Comparison of ENCODE assay signal across 10 cellular contexts in the genomic region with DNA sequence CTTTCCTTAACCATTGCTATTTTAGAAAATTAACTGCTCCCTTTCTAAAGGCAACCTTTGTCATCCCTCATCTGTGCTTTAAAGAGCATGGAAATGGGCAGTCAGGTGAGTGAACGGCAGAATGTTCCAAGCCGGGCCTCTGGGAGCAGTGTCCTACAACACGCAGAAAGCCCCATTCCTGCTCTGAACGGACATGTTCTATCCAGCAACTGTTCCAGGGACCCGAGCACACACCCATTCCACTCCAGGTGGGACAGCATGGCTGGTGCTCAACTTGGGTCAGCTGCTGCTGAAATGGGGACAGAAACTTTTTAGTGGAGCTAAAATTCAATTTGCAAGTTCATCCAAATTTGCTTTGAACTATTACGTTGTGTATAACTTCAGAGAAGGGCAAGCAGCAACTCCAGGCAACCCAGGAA. TPM values are rescaled to one million over a fixed set of nuclear protein-coding genes. Genes with fewer than 3 reads are reported as not detected.
DNase-seq lines count a peak whose midpoint lies in the region; TF ChIP-seq lines count a peak whose summit lies in the region.
"Had no signal": no experiment of that assay in that cellular context is flagged by ENCODE, and none has a peak within 500 bp of the region (broad histone marks: within the 10 kb centered on the region; RNA-seq: fewer than 3 reads in every experiment).

No MANE protein-coding gene starts in this region.

- H3F3A ChIP-seq in SK-N-SH (replicated peaks; ENCODE audit: insufficient read depth), result peaks cover 22% of the 10 kb centered on the region

- no peaks in the 10 kb centered on the region for H3K27me3 ChIP-seq in BLaER1 treated with 17β-estradiol and CSF1 and Interleukin-3, amounts not matched to agents 10 nM and 100 nM
- H3K27me3 ChIP-seq in mucosa of stomach (ENCODE audit: control insufficient read depth, insufficient read depth, low read length) (no peaks in the 10 kb centered on the region), SK-N-SH (ENCODE audit: insufficient read depth) (no peaks in the 10 kb centered on the region)
- H3K27me3 ChIP-seq: dorsolateral prefrontal cortex had no signal

- peaks cover 0 to 12% (median 5%) of the 10 kb centered on the region in 3 donors for H3K27me3 Mint-ChIP-seq in immature natural killer cell (ENCODE audit: low read depth in 3 of 3)

- H3K4me3 ChIP-seq in BLaER1 treated with 17β-estradiol and CSF1 and Interleukin-3, amounts not matched to agents 10 nM and 100 nM, result no peak overlapping the region
- H3K4me3 ChIP-seq in mucosa of stomach (ENCODE audit: low read length), result no peak overlapping the region
- H3K4me3 ChIP-seq in SK-N-SH (ENCODE audit: low read depth in 2 of 2, low read length in 1 of 2), result no peak overlapping the region
- H3K4me3 ChIP-seq: lung had no signal

- peaks cover 22% of the 10 kb centered on the region; the same call in 1 of the 2 replicates for H3K79me2 ChIP-seq in SK-N-SH (ENCODE audit: insufficient read depth)

- peaks cover 24 to 96% (median 77%) of the 10 kb centered on the region in 11 experiments; a peak in 21 of 22 replicates for H4K20me1 ChIP-seq in BLaER1 treated with 17β-estradiol and CSF1 and Interleukin-3, amounts not matched to agents 10 nM and 100 nM
- H4K20me1 ChIP-seq in SK-N-SH (ENCODE audit: insufficient read depth), result peaks cover 15% of the 10 kb centered on the region; the same call in 1 of the 2 replicates

- TF ChIP-seq CTCF in SK-N-SH (IDR thresholded peaks at IDR 0.05), result no peak

- no peaks in the 10 kb centered on the region for H3K9me2 ChIP-seq in SK-N-SH

- peak; percentile 83 for DNase-seq in HPDE6-E6E7 (ENCODE audit: extremely low spot score)
- peak; percentile 34 for DNase-seq in cerebellum (ENCODE audit: low spot score)
- no peak for DNase-seq in immature natural killer cell
- no peak for DNase-seq in SK-N-SH
- no peak for DNase-seq in NK-92 treated with Interleukin-12 subunit alpha and Interleukin-12 subunit beta, amount 100 ng/mL, for 24 hours (lab: John Stamatoyannopoulos, UW)
- no peak for DNase-seq in germinal center (ENCODE audit: low spot score)

- no peak for TF ChIP-seq EP300 in SK-N-SH (IDR thresholded peaks at IDR 0.05; ENCODE audit: borderline replicate concordance in 1 of 2, low read depth in 1 of 2, low read length in 1 of 2)

- TF ChIP-seq RAD21 in SK-N-SH (IDR thresholded peaks at IDR 0.05; ENCODE audit: low read length), result no peak

- 98% methylated on average over 6 of the region's 6 CpGs for WGBS in SK-N-SH (ENCODE audit: low lambda C conversion rate)

- H3K9me3 Mint-ChIP-seq in immature natural killer cell, result no peaks in the 10 kb centered on the region

- H3K4me3 Mint-ChIP-seq in immature natural killer cell, result no peak overlapping the region

- H3K4me1 Mint-ChIP-seq in immature natural killer cell, result peaks cover 27 to 39% of the 10 kb centered on the region in 2 donors

- peak overlapping the region in 3 of 6 donors; percentile 19 to 87 (median 81) for H3K27ac Mint-ChIP-seq in immature natural killer cell

- POLR2A ChIA-PET in SK-N-SH (lab: Yijun Ruan, JAX), result no interaction called here

- no peaks in the 10 kb centered on the region for H3K9me3 ChIP-seq in BLaER1 treated with 17β-estradiol and CSF1 and Interleukin-3, amounts not matched to agents 10 nM and 100 nM (replicated peaks in 1 of 11)
- no peaks in the 10 kb centered on the region for H3K9me3 ChIP-seq in mucosa of stomach (ENCODE audit: control insufficient read depth, low read length)
- H3K9me3 ChIP-seq in SK-N-SH, result no peaks in the 10 kb centered on the region

- peaks cover 4 to 23% (median 16%) of the 10 kb centered on the region in 3 donors for H3K36me3 Mint-ChIP-seq in immature natural killer cell

- H3K4me2 ChIP-seq in BLaER1 treated with 17β-estradiol and CSF1 and Interleukin-3, amounts not matched to agents 10 nM and 100 nM, result peak overlapping the region; percentile 51 to 84 (median 74)
- H3K4me2 ChIP-seq in SK-N-SH, result no peak overlapping the region

- peaks cover 22 to 53% (median 46%) of the 10 kb centered on the region in 10 experiments for H3K4me1 ChIP-seq in BLaER1 treated with 17β-estradiol and CSF1 and Interleukin-3, amounts not matched to agents 10 nM and 100 nM
- H3K4me1 ChIP-seq in mucosa of stomach (ENCODE audit: control insufficient read depth, insufficient read depth, low read length), result peaks cover 41% of the 10 kb centered on the region
- H3K4me1 ChIP-seq in SK-N-SH (ENCODE audit: control insufficient read depth in 1 of 2, insufficient read depth in 2 of 2, low read depth in 1 of 2, low read length in 1 of 2), result peaks cover 4 to 15% of the 10 kb centered on the region in 2 experiments; a peak in 2 of 4 replicates

- CTCF ChIA-PET in SK-N-SH (lab: Yijun Ruan, JAX), result interaction anchor here (0.6 to 9.8 kb wide), 26 partner anchors 11 to 335 kb away, joined by 3 to 181 read pairs (median 4); partner anchors contain the start of genes DIDO1 and GID8

- peak overlapping the region in 7 of 11 experiments; percentile 5 to 45 (median 23); a peak in 7 of 22 replicates for H3K9ac ChIP-seq in BLaER1 treated with 17β-estradiol and CSF1 and Interleukin-3, amounts not matched to agents 10 nM and 100 nM
- H3K9ac ChIP-seq in mucosa of stomach (ENCODE audit: low read length) (peak overlapping the region; percentile 53), SK-N-SH (no peak overlapping the region)

- H3K27ac ChIP-seq in BLaER1 treated with 17β-estradiol and CSF1 and Interleukin-3, amounts not matched to agents 10 nM and 100 nM, result no peak overlapping the region
- peak overlapping the region in 1 of 2 experiments; percentile 39; a peak in 1 of 4 replicates for H3K27ac ChIP-seq in SK-N-SH (ENCODE audit: low read depth in 2 of 2, low read length in 1 of 2)

- H2AFZ ChIP-seq in SK-N-SH (ENCODE audit: low read depth), result no peak overlapping the region

- H3K36me3 ChIP-seq in BLaER1 treated with 17β-estradiol and CSF1 and Interleukin-3, amounts not matched to agents 10 nM and 100 nM, result peaks cover 53 to 75% (median 65%) of the 10 kb centered on the region in 11 experiments
- peaks cover 7% of the 10 kb centered on the region for H3K36me3 ChIP-seq in mucosa of stomach (ENCODE audit: control insufficient read depth, insufficient read depth, low read length)
- peaks cover 24 to 67% of the 10 kb centered on the region in 2 experiments for H3K36me3 ChIP-seq in SK-N-SH (replicated peaks in 1 of 2; ENCODE audit: control insufficient read depth in 1 of 2, insufficient read depth in 2 of 2, low read length in 1 of 2)

TF ChIP-seq in SK-N-SH, 30 proteins besides CTCF, POLR2A, EP300 and RAD21:
- no peak for TF ChIP-seq GATA2 (CRISPR knock-in tag; IDR thresholded peaks at IDR 0.05)
- TF ChIP-seq TCF12 (IDR thresholded peaks at IDR 0.05), result no peak

RNA-seq across cellular contexts. Expression of gene DIDO1, which starts 26.7 kb away (rescaled TPM):
- total RNA-seq in cerebellum, result 54.3 TPM
- 10 to 100 TPM; 23.1 to 48.8 (median 37.7) TPM for polyA plus RNA-seq in immature natural killer cell
- 14.7 and 15.6 TPM in 2 replicates for polyA plus RNA-seq in SK-N-SH (2012; rRNA removed)
- 9.5 and 11.1 TPM in 2 replicates for polyA plus RNA-seq in SK-N-SH (2012; cell fraction: cytosol; rRNA removed)
- polyA plus RNA-seq in SK-N-SH (2012; cell fraction: nucleus; rRNA removed), result 59.9 and 69.2 TPM in 2 replicates

RNA-seq across cellular contexts. Expression of gene TCFL5, which starts 38.0 kb away (rescaled TPM):
- total RNA-seq in cerebellum, result 9.3 TPM
- 1 to 10 TPM in 2 of 3 donors, under 1 TPM in 1; 0.63 to 2.1 (median 1.1) TPM for polyA plus RNA-seq in immature natural killer cell
- 10.1 and 11.2 TPM in 2 replicates for polyA plus RNA-seq in SK-N-SH (2012; rRNA removed)
- 14.5 and 14.6 TPM in 2 replicates for polyA plus RNA-seq in SK-N-SH (2012; cell fraction: cytosol; rRNA removed)
- polyA plus RNA-seq in SK-N-SH (2012; cell fraction: nucleus; rRNA removed), result 8.8 and 12.4 TPM in 2 replicates

RNA-seq across cellular contexts. Expression of gene GID8, which starts 38.3 kb away (rescaled TPM):
- total RNA-seq in cerebellum, result 34.3 TPM
- polyA plus RNA-seq in immature natural killer cell (10 to 100 TPM; 20.7 to 26.8 (median 21.3) TPM), SK-N-SH (2012; rRNA removed) (18.1 and 18.7 TPM in 2 replicates)
- polyA plus RNA-seq in SK-N-SH (2012; cell fraction: cytosol; rRNA removed), result 18.8 and 19.9 TPM in 2 replicates
- polyA plus RNA-seq in SK-N-SH (2012; cell fraction: nucleus; rRNA removed), result 13.2 and 15.2 TPM in 2 replicates

RNA-seq across cellular contexts. Expression of gene SLC17A9, which starts 52.9 kb away (rescaled TPM):
- 0.36 TPM for total RNA-seq in cerebellum
- polyA plus RNA-seq in immature natural killer cell, result 1 to 10 TPM in 2 of 3 donors, under 1 TPM in 1; 0.95 to 3.5 (median 2.0) TPM
- polyA plus RNA-seq in SK-N-SH (2012; rRNA removed), result not detected in 2 replicates
- polyA plus RNA-seq in SK-N-SH (2012; cell fraction: cytosol; rRNA removed), result 0.01 TPM in 1 of 2 replicates, not detected in the other
- polyA plus RNA-seq in SK-N-SH (2012; cell fraction: nucleus; rRNA removed), result 0.19 and 0.23 TPM in 2 replicates

Comparison
In these comparisons a context has a peak if more than half of its experiments do, and no peak if none do; other contexts are left out.
1. DNase-seq: peak in HPDE6-E6E7 (single experiment) and cerebellum (single experiment); none in immature natural killer cell (0 of 3), SK-N-SH (single experiment), NK-92 treated with Interleukin-12 subunit alpha and Interleukin-12 subunit beta, amount 100 ng/mL, for 24 hours (single experiment) and germinal center (single experiment).